ENCODE assay signal across 29 cellular contexts in the genomic region with DNA sequence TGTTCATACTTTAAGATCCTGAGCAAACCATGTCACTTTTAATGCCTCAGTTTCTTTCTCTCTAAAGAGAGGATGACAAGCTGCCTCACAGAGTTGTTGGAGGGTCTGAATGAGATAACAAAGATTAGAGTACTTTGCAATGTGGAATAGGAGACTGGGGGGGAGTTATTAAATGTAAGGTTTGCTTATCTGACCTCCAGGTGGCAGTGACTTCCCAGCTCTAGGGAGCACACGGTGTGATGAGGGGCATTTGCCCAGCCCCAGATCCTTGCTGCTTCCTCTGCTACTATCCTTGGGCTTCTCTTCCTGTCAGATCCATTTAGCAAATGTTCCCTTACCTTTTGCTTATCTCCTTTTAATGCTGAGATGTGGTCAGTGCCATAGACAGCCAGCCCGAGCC. TPM values are rescaled to one million over a fixed set of nuclear protein-coding genes. Genes with fewer than 3 reads are reported as not detected.
A peak's percentile ranks its signal among the peaks of the same experiment; 100 is the strongest.
DNase-seq lines count a peak whose midpoint lies in the region; ATAC-seq and TF ChIP-seq lines count a peak whose summit lies in the region.
"Had no signal": no experiment of that assay in that cellular context is flagged by ENCODE, and none has a peak within 500 bp of the region (broad histone marks: within the 10 kb centered on the region; RNA-seq: fewer than 3 reads in every experiment).

No MANE protein-coding gene starts in this region.

- H3K79me1 ChIP-seq in H9 (ENCODE audit: insufficient read depth, low read depth, low read length, poor library complexity, severe bottlenecking): no peaks in the 10 kb centered on the region

- H3K9me3 ChIP-seq in H9 (ENCODE audit: control insufficient read depth, low read depth, low read length) (no peaks in the 10 kb centered on the region), OCI-LY3 (ENCODE audit: insufficient read depth, low read length) (no peaks in the 10 kb centered on the region), sigmoid colon (no peaks in the 10 kb centered on the region)
- no peaks in the 10 kb centered on the region for H3K9me3 ChIP-seq in naive thymus-derived CD4-positive, alpha-beta T cell (ENCODE audit: control insufficient read depth in 2 of 3, low read length in 3 of 3)
- H3K9me3 ChIP-seq: ascending aorta; BLaER1 treated with 17β-estradiol and CSF1 and Interleukin-3, amounts not matched to agents 10 nM and 100 nM; gastroesophageal sphincter; tibial artery had no signal

- no peak overlapping the region for H3K4me2 ChIP-seq in H9 (ENCODE audit: insufficient read depth, insufficient read length, low read length)
- H3K4me2 ChIP-seq in OCI-LY3 (ENCODE audit: low read length): no peak overlapping the region
- H3K4me2 ChIP-seq: BLaER1 treated with 17β-estradiol and CSF1 and Interleukin-3, amounts not matched to agents 10 nM and 100 nM had no signal

- no peak overlapping the region for H3K4ac ChIP-seq in H9 (ENCODE audit: low read depth, low read length)

- TF ChIP-seq POLR2A in sigmoid colon (IDR thresholded peaks at IDR 0.05): no peak

- no peak overlapping the region for H3K18ac ChIP-seq in H9 (ENCODE audit: insufficient read length, low read depth, low read length)

- no peak overlapping the region for H3K56ac ChIP-seq in H9 (ENCODE audit: insufficient read length, low read depth, low read length)

- DNase-seq in DMS 273 (lab: John Stamatoyannopoulos, UW; ENCODE audit: unreplicated experiment) (peak; percentile 32), DMS 273 treated with DMSO at 0.1 percent for 48 hours (lab: John Stamatoyannopoulos, UW) (no peak), H9 (no peak), iPS-NIHi11 (ENCODE audit: low spot score) (peak; percentile 56), sigmoid colon (no peak)
- DNase-seq in naive thymus-derived CD4-positive, alpha-beta T cell: no peak
- no peak for DNase-seq in activated CD8-positive, alpha-beta memory T cell treated with anti-CD3 and anti-CD28 coated beads, Interleukin-2, amount 10 ng/mL, durations not matched to agents 7 days and 5 days
- DNase-seq: 8988T; activated CD4-positive, alpha-beta memory T cell treated with anti-CD3 and anti-CD28 coated beads, Interleukin-2, amount 10 ng/mL, durations not matched to agents 7 days and 5 days; activated naive CD4-positive, alpha-beta T cell treated with anti-CD3 and anti-CD28 coated beads, Interleukin-2, amount 10 ng/mL, durations not matched to agents 7 days and 5 days; activated T-cell treated with anti-CD3 and anti-CD28 coated beads, Interleukin-2, amount 50 U/mL, for 1 hour; DMS153; effector CD4-positive, alpha-beta T cell; naive thymus-derived CD8-positive, alpha-beta T cell; NCI-H1417 treated with DMSO at 0.1 percent for 48 hours; stimulated activated CD4-positive, alpha-beta T cell treated with anti-CD3 and anti-CD28 coated beads, Interleukin-2, amount 100 ng/mL, for 24 hours; stimulated activated naive CD4-positive, alpha-beta T cell treated with Interleukin-2 at 50 U/mL for 16 hours; T-helper 1 cell had no signal

- H2AFZ ChIP-seq in H9 (ENCODE audit: low read length) (no peak overlapping the region), OCI-LY3 (ENCODE audit: low read depth, low read length) (no peak overlapping the region)
- H2AFZ ChIP-seq: parathyroid adenoma had no signal

- POLR2A ChIA-PET in naive thymus-derived CD4-positive, alpha-beta T cell (lab: Charles Lee): no interaction called here

- H3K79me2 ChIP-seq in H9 (ENCODE audit: insufficient read depth, low read length) (no peaks in the 10 kb centered on the region), OCI-LY3 (ENCODE audit: low read length) (no peaks in the 10 kb centered on the region)
- H3K79me2 ChIP-seq: parathyroid adenoma had no signal

- intact Hi-C loops in naive thymus-derived CD4-positive, alpha-beta T cell (cut with micrococcal nuclease): no loop called here
- intact Hi-C loops in sigmoid colon (cut with DNase I): no loop called here

- H3K4me3 ChIP-seq in OCI-LY3 (ENCODE audit: low read length): no peak overlapping the region
- no peak overlapping the region for H3K4me3 ChIP-seq in naive thymus-derived CD4-positive, alpha-beta T cell (ENCODE audit: low read length)
- no peak overlapping the region for H3K4me3 ChIP-seq in sigmoid colon
- H3K4me3 ChIP-seq: ascending aorta; BLaER1 treated with 17β-estradiol and CSF1 and Interleukin-3, amounts not matched to agents 10 nM and 100 nM; gastroesophageal sphincter; tibial artery had no signal

- H3K27me3 Mint-ChIP-seq in H9 (ENCODE audit: low read depth): peaks cover 30% of the 10 kb centered on the region
- peaks cover 13 to 34% (median 20%) of the 10 kb centered on the region in 5 donors for H3K27me3 Mint-ChIP-seq in naive thymus-derived CD4-positive, alpha-beta T cell
- peaks cover 24% of the 10 kb centered on the region for H3K27me3 Mint-ChIP-seq in activated CD8-positive, alpha-beta memory T cell treated with anti-CD3 and anti-CD28 coated beads, Interleukin-2, amount 10 ng/mL, durations not matched to agents 7 days and 5 days

- no peak overlapping the region for H2AK5ac ChIP-seq in H9 (ENCODE audit: insufficient read length, low read length)

- H3K36me3 ChIP-seq in OCI-LY3 (replicated peaks; ENCODE audit: low read depth, low read length): no peaks in the 10 kb centered on the region
- H3K36me3 ChIP-seq in naive thymus-derived CD4-positive, alpha-beta T cell (ENCODE audit: control insufficient read depth in 2 of 3, insufficient read depth in 3 of 3, low read length in 3 of 3): no peaks in the 10 kb centered on the region
- no peaks in the 10 kb centered on the region for H3K36me3 ChIP-seq in sigmoid colon
- H3K36me3 ChIP-seq: ascending aorta; BLaER1 treated with 17β-estradiol and CSF1 and Interleukin-3, amounts not matched to agents 10 nM and 100 nM; gastroesophageal sphincter; tibial artery had no signal

- H3K23ac ChIP-seq in H9 (ENCODE audit: insufficient read length, low read depth, low read length): no peak overlapping the region

- H3K27ac ChIP-seq in H9 (ENCODE audit: insufficient read length, low read depth, low read length): no peak overlapping the region
- H3K27ac ChIP-seq in OCI-LY3 (ENCODE audit: low read length): no peak overlapping the region
- no peak overlapping the region for H3K27ac ChIP-seq in naive thymus-derived CD4-positive, alpha-beta T cell (ENCODE audit: low read depth, low read length)
- H3K27ac ChIP-seq in sigmoid colon: no peak overlapping the region
- H3K27ac ChIP-seq: ascending aorta; BLaER1 treated with 17β-estradiol and CSF1 and Interleukin-3, amounts not matched to agents 10 nM and 100 nM; gastroesophageal sphincter; parathyroid adenoma; tibial artery had no signal

- TF ChIP-seq CTCF in H9 (conservative IDR thresholded peaks at IDR 0.05): peak; percentile 45; the same call in 2 of the 3 replicates
- peak; percentile 20; the same call in 1 of the 2 replicates for TF ChIP-seq CTCF in OCI-LY3 (IDR thresholded peaks at IDR 0.05; ENCODE audit: low read depth, low read length)
- no peak for TF ChIP-seq CTCF in sigmoid colon (IDR thresholded peaks at IDR 0.05)

- no peak overlapping the region for H4K5ac ChIP-seq in H9 (ENCODE audit: insufficient read length, low read depth, low read length)

- H3K36me3 Mint-ChIP-seq in H9 (ENCODE audit: insufficient read depth in 1 of 3, low read depth in 3 of 3): no peaks in the 10 kb centered on the region
- H3K36me3 Mint-ChIP-seq in naive thymus-derived CD4-positive, alpha-beta T cell: no peaks in the 10 kb centered on the region
- H3K36me3 Mint-ChIP-seq in activated CD8-positive, alpha-beta memory T cell treated with anti-CD3 and anti-CD28 coated beads, Interleukin-2, amount 10 ng/mL, durations not matched to agents 7 days and 5 days: no peaks in the 10 kb centered on the region
- H3K36me3 Mint-ChIP-seq: activated naive CD4-positive, alpha-beta T cell treated with anti-CD3 and anti-CD28 coated beads, Interleukin-2, amount 10 ng/mL, durations not matched to agents 7 days and 5 days; memory B cell; naive thymus-derived CD8-positive, alpha-beta T cell had no signal

- CTCF ChIA-PET in naive thymus-derived CD4-positive, alpha-beta T cell (lab: Charles Lee): no interaction called here
- CTCF ChIA-PET in activated CD8-positive, alpha-beta memory T cell treated with anti-CD3 and anti-CD28 coated beads, Interleukin-2, amount 10 ng/mL, durations not matched to agents 7 days and 5 days (lab: Charles Lee): interaction anchor here (1.5 kb wide), 1 partner anchor 112 kb away, joined by 4 read pairs; no protein-coding TSS in a partner anchor

- H3K4me3 Mint-ChIP-seq in H9: no peak overlapping the region
- no peak overlapping the region for H3K4me3 Mint-ChIP-seq in naive thymus-derived CD4-positive, alpha-beta T cell
- H3K4me3 Mint-ChIP-seq in activated CD8-positive, alpha-beta memory T cell treated with anti-CD3 and anti-CD28 coated beads, Interleukin-2, amount 10 ng/mL, durations not matched to agents 7 days and 5 days: no peak overlapping the region
- H3K4me3 Mint-ChIP-seq: activated CD4-positive, alpha-beta memory T cell treated with anti-CD3 and anti-CD28 coated beads, Interleukin-2, amount 10 ng/mL, durations not matched to agents 7 days and 5 days; activated naive CD4-positive, alpha-beta T cell treated with anti-CD3 and anti-CD28 coated beads, Interleukin-2, amount 10 ng/mL, durations not matched to agents 7 days and 5 days; memory B cell; naive thymus-derived CD8-positive, alpha-beta T cell had no signal

- H3K4me1 ChIP-seq in H9 (ENCODE audit: insufficient read depth, low read length): 0 out of 2 replicates have a peak, but pooled peaks cover 2% of the 10 kb centered on the region
- no peaks in the 10 kb centered on the region for H3K4me1 ChIP-seq in OCI-LY3 (ENCODE audit: low read length)
- H3K4me1 ChIP-seq in naive thymus-derived CD4-positive, alpha-beta T cell (ENCODE audit: control insufficient read depth in 2 of 2, insufficient read depth in 2 of 2, low read length in 2 of 2): no peaks in the 10 kb centered on the region
- no peaks in the 10 kb centered on the region for H3K4me1 ChIP-seq in sigmoid colon
- H3K4me1 ChIP-seq: ascending aorta; BLaER1 treated with 17β-estradiol and CSF1 and Interleukin-3, amounts not matched to agents 10 nM and 100 nM; gastroesophageal sphincter; parathyroid adenoma; tibial artery had no signal

- H3K9me3 Mint-ChIP-seq in H9: no peaks in the 10 kb centered on the region
- H3K9me3 Mint-ChIP-seq in naive thymus-derived CD4-positive, alpha-beta T cell: peaks cover 0 to 2% (median 0%) of the 10 kb centered on the region in 11 donors
- H3K9me3 Mint-ChIP-seq in activated CD8-positive, alpha-beta memory T cell treated with anti-CD3 and anti-CD28 coated beads, Interleukin-2, amount 10 ng/mL, durations not matched to agents 7 days and 5 days (ENCODE audit: low read depth): no peaks in the 10 kb centered on the region
- H3K9me3 Mint-ChIP-seq: activated CD4-positive, alpha-beta memory T cell treated with anti-CD3 and anti-CD28 coated beads, Interleukin-2, amount 10 ng/mL, durations not matched to agents 7 days and 5 days; activated naive CD4-positive, alpha-beta T cell treated with anti-CD3 and anti-CD28 coated beads, Interleukin-2, amount 10 ng/mL, durations not matched to agents 7 days and 5 days; memory B cell; naive thymus-derived CD8-positive, alpha-beta T cell had no signal

- H3K27ac Mint-ChIP-seq in H9: no peak overlapping the region; a peak in 1 of 7 replicates
- no peak overlapping the region for H3K27ac Mint-ChIP-seq in naive thymus-derived CD4-positive, alpha-beta T cell
- H3K27ac Mint-ChIP-seq in activated CD8-positive, alpha-beta memory T cell treated with anti-CD3 and anti-CD28 coated beads, Interleukin-2, amount 10 ng/mL, durations not matched to agents 7 days and 5 days: no peak overlapping the region
- H3K27ac Mint-ChIP-seq: activated CD4-positive, alpha-beta memory T cell treated with anti-CD3 and anti-CD28 coated beads, Interleukin-2, amount 10 ng/mL, durations not matched to agents 7 days and 5 days; activated naive CD4-positive, alpha-beta T cell treated with anti-CD3 and anti-CD28 coated beads, Interleukin-2, amount 10 ng/mL, durations not matched to agents 7 days and 5 days; memory B cell; naive thymus-derived CD8-positive, alpha-beta T cell had no signal

- H2BK20ac ChIP-seq in H9 (ENCODE audit: low read depth, low read length, poor library complexity, severe bottlenecking): no peak overlapping the region

- H3K27me3 ChIP-seq in H9 (ENCODE audit: insufficient read depth, low read length): no peaks in the 10 kb centered on the region; the same call in 1 of the 2 replicates
- H3K27me3 ChIP-seq in OCI-LY3 (ENCODE audit: low read depth, low read length): peaks cover 41% of the 10 kb centered on the region
- no peaks in the 10 kb centered on the region for H3K27me3 ChIP-seq in naive thymus-derived CD4-positive, alpha-beta T cell (ENCODE audit: control insufficient read depth in 2 of 2, insufficient read depth in 2 of 2, low read length in 2 of 2)
- peaks cover 0 to 6% (median 0%) of the 10 kb centered on the region in 3 donors for H3K27me3 ChIP-seq in sigmoid colon
- H3K27me3 ChIP-seq: ascending aorta; BLaER1 treated with 17β-estradiol and CSF1 and Interleukin-3, amounts not matched to agents 10 nM and 100 nM had no signal

- H3K9ac ChIP-seq in H9 (ENCODE audit: extremely low read depth, insufficient read length, low read length) (no peak overlapping the region), OCI-LY3 (ENCODE audit: low read length) (no peak overlapping the region)
- H3K9ac ChIP-seq: BLaER1 treated with 17β-estradiol and CSF1 and Interleukin-3, amounts not matched to agents 10 nM and 100 nM; parathyroid adenoma had no signal

- WGBS in H9 (ENCODE audit: extremely low coverage, insufficient read length, low lambda C conversion rate): no CpG with 5 or more reads among the region's 2 CpGs
- WGBS in sigmoid colon, 2 donors: 7 to 41% methylated on average over 2 of the region's 2 CpGs

- no peak for ATAC-seq in naive thymus-derived CD4-positive, alpha-beta T cell
- no peak for ATAC-seq in activated CD8-positive, alpha-beta memory T cell treated with anti-CD3 and anti-CD28 coated beads, Interleukin-2, amount 10 ng/mL, durations not matched to agents 7 days and 5 days
- ATAC-seq: esophagus mucosa; gastroesophageal sphincter; naive thymus-derived CD8-positive, alpha-beta T cell; Right ventricle myocardium inferior had no signal

- no peak for TF ChIP-seq EP300 in sigmoid colon (IDR thresholded peaks at IDR 0.05)

- H2BK15ac ChIP-seq in H9 (ENCODE audit: low read depth, low read length): no peak overlapping the region

- H4K20me1 ChIP-seq in H9 (ENCODE audit: control insufficient read depth, insufficient read depth, insufficient read length) (no peaks in the 10 kb centered on the region), OCI-LY3 (ENCODE audit: insufficient read depth, low read length) (peaks cover 21% of the 10 kb centered on the region; the same call in 1 of the 2 replicates)

- no peaks in the 10 kb centered on the region for H3K23me2 ChIP-seq in H9 (ENCODE audit: insufficient read length, low read depth, low read length, poor library complexity, severe bottlenecking)

- H3K14ac ChIP-seq in H9 (ENCODE audit: insufficient read depth, low read length): no peak overlapping the region

- H3K4me1 Mint-ChIP-seq in H9: no peaks in the 10 kb centered on the region
- H3K4me1 Mint-ChIP-seq in naive thymus-derived CD4-positive, alpha-beta T cell: no peaks in the 10 kb centered on the region
- H3K4me1 Mint-ChIP-seq in activated CD8-positive, alpha-beta memory T cell treated with anti-CD3 and anti-CD28 coated beads, Interleukin-2, amount 10 ng/mL, durations not matched to agents 7 days and 5 days: no peaks in the 10 kb centered on the region
- H3K4me1 Mint-ChIP-seq: activated naive CD4-positive, alpha-beta T cell treated with anti-CD3 and anti-CD28 coated beads, Interleukin-2, amount 10 ng/mL, durations not matched to agents 7 days and 5 days; memory B cell had no signal

- H2BK5ac ChIP-seq in H9 (ENCODE audit: insufficient read length, low read length): no peak overlapping the region

- H2BK120ac ChIP-seq in H9 (ENCODE audit: low read depth, low read length, poor library complexity, severe bottlenecking): no peak overlapping the region

- H3T11ph ChIP-seq in H9 (ENCODE audit: low read length): no peak overlapping the region

- no peak overlapping the region for H2BK12ac ChIP-seq in H9 (ENCODE audit: insufficient read length, low read depth, low read length)

- no peak overlapping the region for H4K8ac ChIP-seq in H9 (replicated peaks; ENCODE audit: insufficient read length, low read depth, low read length)

- no peak overlapping the region for H4K91ac ChIP-seq in H9 (ENCODE audit: insufficient read length, low read depth, low read length)

RNA-seq across cellular contexts. Expression of gene ENHO, which starts 30.7 kb away (rescaled TPM):
- 11.3 and 14.5 TPM in 2 replicates for total RNA-seq in H9 (2021)
- 1 to 10 TPM in 1 of 5 experiments, under 1 TPM in 1, not detected in 3; 0.56 to 1.9 TPM for total RNA-seq in naive thymus-derived CD4-positive, alpha-beta T cell
- polyA plus RNA-seq in naive thymus-derived CD4-positive, alpha-beta T cell: under 1 TPM in 1 of 2 donors, not detected in 1; 0.21 TPM
- not detected for total RNA-seq in activated CD8-positive, alpha-beta memory T cell treated with anti-CD3 and anti-CD28 coated beads, Interleukin-2, amount 10 ng/mL, durations not matched to agents 7 days and 5 days
- 1 to 10 TPM in 1 of 4 donors, not detected in 3; 2.5 TPM for total RNA-seq in sigmoid colon
- 1 to 10 TPM; 1.9 to 7.4 (median 6.0) TPM for polyA plus RNA-seq in sigmoid colon
- total RNA-seq: activated CD4-positive, alpha-beta memory T cell treated with anti-CD3 and anti-CD28 coated beads, Interleukin-2, amount 10 ng/mL, durations not matched to agents 7 days and 5 days; ascending aorta had no signal

RNA-seq across cellular contexts. Expression of gene DNAI1, which starts 33.4 kb away (rescaled TPM):
- total RNA-seq in H9 (2021) (0.22 and 0.83 TPM in 2 replicates), sigmoid colon (under 1 TPM in 1 of 4 donors, not detected in 3; under 0.01 TPM)
- not detected for total RNA-seq in naive thymus-derived CD4-positive, alpha-beta T cell
- not detected for polyA plus RNA-seq in naive thymus-derived CD4-positive, alpha-beta T cell
- not detected for total RNA-seq in activated CD8-positive, alpha-beta memory T cell treated with anti-CD3 and anti-CD28 coated beads, Interleukin-2, amount 10 ng/mL, durations not matched to agents 7 days and 5 days
- polyA plus RNA-seq in sigmoid colon: under 1 TPM in 1 of 3 donors, not detected in 2; 0.01 TPM
- total RNA-seq: activated CD4-positive, alpha-beta memory T cell treated with anti-CD3 and anti-CD28 coated beads, Interleukin-2, amount 10 ng/mL, durations not matched to agents 7 days and 5 days; ascending aorta; esophagus mucosa; gastroesophageal sphincter; HT1080; LHCN-M2; naive thymus-derived CD8-positive, alpha-beta T cell; Right ventricle myocardium inferior had no signal
- polyA plus RNA-seq: naive thymus-derived CD8-positive, alpha-beta T cell had no signal

RNA-seq across cellular contexts. Expression of gene FAM219A, which starts 33.7 kb away (rescaled TPM):
- total RNA-seq in H9 (2021) (16.7 and 17.5 TPM in 2 replicates), sigmoid colon (10 to 100 TPM in 1 of 4 donors, 1 to 10 TPM in 3; 7.4 to 10.2 (median 8.8) TPM)
- 10 to 100 TPM; 12.3 to 14.6 (median 13.4) TPM for total RNA-seq in naive thymus-derived CD4-positive, alpha-beta T cell
- polyA plus RNA-seq in naive thymus-derived CD4-positive, alpha-beta T cell: 1 to 10 TPM in 1 of 2 donors, under 1 TPM in 1; 0.67 to 1.3 TPM
- total RNA-seq in activated CD8-positive, alpha-beta memory T cell treated with anti-CD3 and anti-CD28 coated beads, Interleukin-2, amount 10 ng/mL, durations not matched to agents 7 days and 5 days: 10 to 100 TPM in 1 of 2 experiments, 1 to 10 TPM in 1; 7.9 to 13.8 TPM
- polyA plus RNA-seq in sigmoid colon: 1 to 10 TPM; 3.0 to 7.9 (median 3.2) TPM

Comparison
In these comparisons a context has a peak if more than half of its experiments do, and no peak if none do; other contexts are left out.
1. DNase-seq: peak in DMS 273 (single experiment) and iPS-NIHi11 (single experiment); none in DMS 273 treated with DMSO at 0.1 percent for 48 hours (single experiment), H9 (single experiment), naive thymus-derived CD4-positive, alpha-beta T cell (0 of 9), activated CD8-positive, alpha-beta memory T cell treated with anti-CD3 and anti-CD28 coated beads, Interleukin-2, amount 10 ng/mL, durations not matched to agents 7 days and 5 days (single experiment) and sigmoid colon (single experiment).
2. CTCF ChIP-seq: peak in H9 (single experiment) and OCI-LY3 (single experiment); none in sigmoid colon (0 of 4).